In the genomic region with DNA sequence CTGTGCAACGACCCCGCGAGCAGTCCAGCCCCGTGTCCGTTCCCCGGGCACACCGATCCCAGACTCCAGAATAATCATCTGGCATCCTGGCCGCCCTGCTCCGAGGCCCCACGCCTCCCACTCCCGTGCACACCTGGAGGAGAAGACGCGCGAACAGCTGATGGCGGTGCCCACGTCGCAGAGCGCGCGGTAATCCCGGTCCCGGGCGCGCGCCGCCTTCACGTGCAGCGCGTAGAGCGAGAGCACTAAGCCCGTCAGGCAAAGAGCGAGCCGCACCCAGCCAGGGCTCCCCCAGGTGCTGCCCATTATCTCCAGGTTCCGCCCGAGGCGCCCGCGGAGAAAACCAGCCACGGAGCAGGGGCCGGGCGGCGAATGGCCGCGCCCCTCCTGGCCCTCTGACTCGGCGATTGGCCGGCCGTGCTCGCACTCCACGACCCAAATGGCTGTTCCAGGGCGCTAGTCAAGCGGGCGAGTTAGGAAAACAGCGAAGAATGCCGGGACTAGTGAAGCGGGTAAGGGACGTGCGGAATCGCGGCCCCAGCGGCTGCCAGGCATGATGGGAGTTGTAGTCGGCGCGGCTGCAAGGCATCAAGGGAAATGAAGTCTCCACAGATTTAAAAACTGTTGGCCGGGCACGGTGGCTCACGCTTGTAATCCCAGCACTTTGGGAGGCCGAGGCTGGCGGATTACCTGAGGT, we compare ENCODE assay signal across 1 cellular context.
A peak's percentile ranks its signal among the peaks of the same experiment; 100 is the strongest.
TF ChIP-seq lines count a peak whose summit lies in the region.

A gene (minus strand): TSS at position 374 of the 697 bp plus-strand sequence. CDS start 68 bp downstream, at position 306.

TF ChIP-seq in HEK293, 187 proteins besides CTCF, POLR2A, EP300 and RAD21 (continued from another document and continues in another):
- no peak for TF ChIP-seq REPIN1 (tag by site-specific recombination; IDR thresholded peaks at IDR 0.05; ENCODE audit: low read depth)
- no peak for TF ChIP-seq ZNF791 (tag by site-specific recombination; IDR thresholded peaks at IDR 0.05)
- TF ChIP-seq ZNF391 (tag by site-specific recombination; IDR thresholded peaks at IDR 0.05; ENCODE audit: borderline replicate concordance, low read depth) = peak; percentile 24; the same call in 1 of the 2 replicates
- TF ChIP-seq EGR2 (tag by site-specific recombination; IDR thresholded peaks at IDR 0.05; ENCODE audit: low read depth) = peak; percentile 59
- TF ChIP-seq KLF9 (tag by site-specific recombination; IDR thresholded peaks at IDR 0.05; ENCODE audit: low read depth) = peak; percentile 64
- TF ChIP-seq, protein P1, sequence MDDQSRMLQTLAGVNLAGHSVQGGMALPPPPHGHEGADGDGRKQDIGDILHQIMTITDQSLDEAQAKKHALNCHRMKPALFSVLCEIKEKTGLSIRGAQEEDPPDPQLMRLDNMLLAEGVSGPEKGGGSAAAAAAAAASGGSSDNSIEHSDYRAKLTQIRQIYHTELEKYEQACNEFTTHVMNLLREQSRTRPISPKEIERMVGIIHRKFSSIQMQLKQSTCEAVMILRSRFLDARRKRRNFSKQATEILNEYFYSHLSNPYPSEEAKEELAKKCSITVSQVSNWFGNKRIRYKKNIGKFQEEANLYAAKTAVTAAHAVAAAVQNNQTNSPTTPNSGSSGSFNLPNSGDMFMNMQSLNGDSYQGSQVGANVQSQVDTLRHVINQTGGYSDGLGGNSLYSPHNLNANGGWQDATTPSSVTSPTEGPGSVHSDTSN (CRISPR knock-in tag; IDR thresholded peaks at IDR 0.05) = peak; percentile 43; the same call in 1 of the 2 replicates
- TF ChIP-seq, protein P2, sequence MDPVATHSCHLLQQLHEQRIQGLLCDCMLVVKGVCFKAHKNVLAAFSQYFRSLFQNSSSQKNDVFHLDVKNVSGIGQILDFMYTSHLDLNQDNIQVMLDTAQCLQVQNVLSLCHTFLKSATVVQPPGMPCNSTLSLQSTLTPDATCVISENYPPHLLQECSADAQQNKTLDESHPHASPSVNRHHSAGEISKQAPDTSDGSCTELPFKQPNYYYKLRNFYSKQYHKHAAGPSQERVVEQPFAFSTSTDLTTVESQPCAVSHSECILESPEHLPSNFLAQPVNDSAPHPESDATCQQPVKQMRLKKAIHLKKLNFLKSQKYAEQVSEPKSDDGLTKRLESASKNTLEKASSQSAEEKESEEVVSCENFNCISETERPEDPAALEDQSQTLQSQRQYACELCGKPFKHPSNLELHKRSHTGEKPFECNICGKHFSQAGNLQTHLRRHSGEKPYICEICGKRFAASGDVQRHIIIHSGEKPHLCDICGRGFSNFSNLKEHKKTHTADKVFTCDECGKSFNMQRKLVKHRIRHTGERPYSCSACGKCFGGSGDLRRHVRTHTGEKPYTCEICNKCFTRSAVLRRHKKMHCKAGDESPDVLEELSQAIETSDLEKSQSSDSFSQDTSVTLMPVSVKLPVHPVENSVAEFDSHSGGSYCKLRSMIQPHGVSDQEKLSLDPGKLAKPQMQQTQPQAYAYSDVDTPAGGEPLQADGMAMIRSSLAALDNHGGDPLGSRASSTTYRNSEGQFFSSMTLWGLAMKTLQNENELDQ (tag by site-specific recombination; IDR thresholded peaks at IDR 0.05; ENCODE audit: low read depth) = no peak
- no peak for TF ChIP-seq ZNF544 (tag by site-specific recombination; IDR thresholded peaks at IDR 0.05)
- no peak for TF ChIP-seq ZNF473 (tag by site-specific recombination; IDR thresholded peaks at IDR 0.05)
- TF ChIP-seq ZNF37A (tag by site-specific recombination; IDR thresholded peaks at IDR 0.05) = no peak
- TF ChIP-seq, protein P3, sequence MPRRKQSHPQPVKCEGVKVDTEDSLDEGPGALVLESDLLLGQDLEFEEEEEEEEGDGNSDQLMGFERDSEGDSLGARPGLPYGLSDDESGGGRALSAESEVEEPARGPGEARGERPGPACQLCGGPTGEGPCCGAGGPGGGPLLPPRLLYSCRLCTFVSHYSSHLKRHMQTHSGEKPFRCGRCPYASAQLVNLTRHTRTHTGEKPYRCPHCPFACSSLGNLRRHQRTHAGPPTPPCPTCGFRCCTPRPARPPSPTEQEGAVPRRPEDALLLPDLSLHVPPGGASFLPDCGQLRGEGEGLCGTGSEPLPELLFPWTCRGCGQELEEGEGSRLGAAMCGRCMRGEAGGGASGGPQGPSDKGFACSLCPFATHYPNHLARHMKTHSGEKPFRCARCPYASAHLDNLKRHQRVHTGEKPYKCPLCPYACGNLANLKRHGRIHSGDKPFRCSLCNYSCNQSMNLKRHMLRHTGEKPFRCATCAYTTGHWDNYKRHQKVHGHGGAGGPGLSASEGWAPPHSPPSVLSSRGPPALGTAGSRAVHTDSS (tag by site-specific recombination; IDR thresholded peaks at IDR 0.05) = no peak
- peak; percentile 68; the same call in 1 of the 2 replicates for TF ChIP-seq SP7 (tag by site-specific recombination; IDR thresholded peaks at IDR 0.05)
- TF ChIP-seq ZNF530 (tag by site-specific recombination; IDR thresholded peaks at IDR 0.05; ENCODE audit: low read depth) = no peak
- TF ChIP-seq ZNF747 (tag by site-specific recombination; IDR thresholded peaks at IDR 0.05) = no peak
- TF ChIP-seq RBAK (tag by site-specific recombination; IDR thresholded peaks at IDR 0.05) = no peak
- TF ChIP-seq KLF7 (tag by site-specific recombination; IDR thresholded peaks at IDR 0.05; ENCODE audit: borderline replicate concordance) = peak; percentile 76; the same call in 1 of the 2 replicates
- TF ChIP-seq ZNF76 (tag by site-specific recombination; IDR thresholded peaks at IDR 0.05; ENCODE audit: borderline replicate concordance, low read depth) = peak; percentile 99
- no peak for TF ChIP-seq ZNF707 (tag by site-specific recombination; IDR thresholded peaks at IDR 0.05)
- peak; percentile 71 for TF ChIP-seq ZNF140 (tag by site-specific recombination; IDR thresholded peaks at IDR 0.05)
- TF ChIP-seq ZNF548 (tag by site-specific recombination; IDR thresholded peaks at IDR 0.05) = no peak
- TF ChIP-seq, protein P4, sequence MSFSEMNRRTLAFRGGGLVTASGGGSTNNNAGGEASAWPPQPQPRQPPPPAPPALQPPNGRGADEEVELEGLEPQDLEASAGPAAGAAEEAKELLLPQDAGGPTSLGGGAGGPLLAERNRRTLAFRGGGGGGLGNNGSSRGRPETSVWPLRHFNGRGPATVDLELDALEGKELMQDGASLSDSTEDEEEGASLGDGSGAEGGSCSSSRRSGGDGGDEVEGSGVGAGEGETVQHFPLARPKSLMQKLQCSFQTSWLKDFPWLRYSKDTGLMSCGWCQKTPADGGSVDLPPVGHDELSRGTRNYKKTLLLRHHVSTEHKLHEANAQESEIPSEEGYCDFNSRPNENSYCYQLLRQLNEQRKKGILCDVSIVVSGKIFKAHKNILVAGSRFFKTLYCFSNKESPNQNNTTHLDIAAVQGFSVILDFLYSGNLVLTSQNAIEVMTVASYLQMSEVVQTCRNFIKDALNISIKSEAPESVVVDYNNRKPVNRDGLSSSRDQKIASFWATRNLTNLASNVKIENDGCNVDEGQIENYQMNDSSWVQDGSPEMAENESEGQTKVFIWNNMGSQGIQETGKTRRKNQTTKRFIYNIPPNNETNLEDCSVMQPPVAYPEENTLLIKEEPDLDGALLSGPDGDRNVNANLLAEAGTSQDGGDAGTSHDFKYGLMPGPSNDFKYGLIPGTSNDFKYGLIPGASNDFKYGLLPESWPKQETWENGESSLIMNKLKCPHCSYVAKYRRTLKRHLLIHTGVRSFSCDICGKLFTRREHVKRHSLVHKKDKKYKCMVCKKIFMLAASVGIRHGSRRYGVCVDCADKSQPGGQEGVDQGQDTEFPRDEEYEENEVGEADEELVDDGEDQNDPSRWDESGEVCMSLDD (tag by site-specific recombination; IDR thresholded peaks at IDR 0.05) = 0 out of 2 replicates have a peak, but pooled peaks have one; percentile 41
- TF ChIP-seq, protein P5, sequence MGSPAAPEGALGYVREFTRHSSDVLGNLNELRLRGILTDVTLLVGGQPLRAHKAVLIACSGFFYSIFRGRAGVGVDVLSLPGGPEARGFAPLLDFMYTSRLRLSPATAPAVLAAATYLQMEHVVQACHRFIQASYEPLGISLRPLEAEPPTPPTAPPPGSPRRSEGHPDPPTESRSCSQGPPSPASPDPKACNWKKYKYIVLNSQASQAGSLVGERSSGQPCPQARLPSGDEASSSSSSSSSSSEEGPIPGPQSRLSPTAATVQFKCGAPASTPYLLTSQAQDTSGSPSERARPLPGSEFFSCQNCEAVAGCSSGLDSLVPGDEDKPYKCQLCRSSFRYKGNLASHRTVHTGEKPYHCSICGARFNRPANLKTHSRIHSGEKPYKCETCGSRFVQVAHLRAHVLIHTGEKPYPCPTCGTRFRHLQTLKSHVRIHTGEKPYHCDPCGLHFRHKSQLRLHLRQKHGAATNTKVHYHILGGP (tag by site-specific recombination; IDR thresholded peaks at IDR 0.05) = no peak
- no peak for TF ChIP-seq ZNF138 (tag by site-specific recombination; IDR thresholded peaks at IDR 0.05; ENCODE audit: borderline replicate concordance)
- TF ChIP-seq ZNF510 (tag by site-specific recombination; IDR thresholded peaks at IDR 0.05; ENCODE audit: insufficient replicate concordance) = no peak
- no peak for TF ChIP-seq ZNF354C (tag by site-specific recombination; IDR thresholded peaks at IDR 0.05; ENCODE audit: borderline replicate concordance, low read depth)
- TF ChIP-seq IKZF3 (tag by site-specific recombination; IDR thresholded peaks at IDR 0.05) = peak; percentile 99
- TF ChIP-seq, protein P6, sequence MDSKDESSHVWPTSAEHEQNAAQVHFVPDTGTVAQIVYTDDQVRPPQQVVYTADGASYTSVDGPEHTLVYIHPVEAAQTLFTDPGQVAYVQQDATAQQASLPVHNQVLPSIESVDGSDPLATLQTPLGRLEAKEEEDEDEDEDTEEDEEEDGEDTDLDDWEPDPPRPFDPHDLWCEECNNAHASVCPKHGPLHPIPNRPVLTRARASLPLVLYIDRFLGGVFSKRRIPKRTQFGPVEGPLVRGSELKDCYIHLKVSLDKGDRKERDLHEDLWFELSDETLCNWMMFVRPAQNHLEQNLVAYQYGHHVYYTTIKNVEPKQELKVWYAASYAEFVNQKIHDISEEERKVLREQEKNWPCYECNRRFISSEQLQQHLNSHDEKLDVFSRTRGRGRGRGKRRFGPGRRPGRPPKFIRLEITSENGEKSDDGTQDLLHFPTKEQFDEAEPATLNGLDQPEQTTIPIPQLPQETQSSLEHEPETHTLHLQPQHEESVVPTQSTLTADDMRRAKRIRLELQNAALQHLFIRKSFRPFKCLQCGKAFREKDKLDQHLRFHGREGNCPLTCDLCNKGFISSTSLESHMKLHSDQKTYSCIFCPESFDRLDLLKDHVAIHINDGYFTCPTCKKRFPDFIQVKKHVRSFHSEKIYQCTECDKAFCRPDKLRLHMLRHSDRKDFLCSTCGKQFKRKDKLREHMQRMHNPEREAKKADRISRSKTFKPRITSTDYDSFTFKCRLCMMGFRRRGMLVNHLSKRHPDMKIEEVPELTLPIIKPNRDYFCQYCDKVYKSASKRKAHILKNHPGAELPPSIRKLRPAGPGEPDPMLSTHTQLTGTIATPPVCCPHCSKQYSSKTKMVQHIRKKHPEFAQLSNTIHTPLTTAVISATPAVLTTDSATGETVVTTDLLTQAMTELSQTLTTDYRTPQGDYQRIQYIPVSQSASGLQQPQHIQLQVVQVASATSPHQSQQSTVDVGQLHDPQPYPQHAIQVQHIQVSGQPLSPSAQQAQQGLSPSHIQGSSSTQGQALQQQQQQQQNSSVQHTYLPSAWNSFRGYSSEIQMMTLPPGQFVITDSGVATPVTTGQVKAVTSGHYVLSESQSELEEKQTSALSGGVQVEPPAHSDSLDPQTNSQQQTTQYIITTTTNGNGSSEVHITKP (tag by site-specific recombination; IDR thresholded peaks at IDR 0.05) = peak; percentile 67
- TF ChIP-seq ZEB2 (tag by site-specific recombination; IDR thresholded peaks at IDR 0.05) = peak; percentile 96
- TF ChIP-seq, protein P7, sequence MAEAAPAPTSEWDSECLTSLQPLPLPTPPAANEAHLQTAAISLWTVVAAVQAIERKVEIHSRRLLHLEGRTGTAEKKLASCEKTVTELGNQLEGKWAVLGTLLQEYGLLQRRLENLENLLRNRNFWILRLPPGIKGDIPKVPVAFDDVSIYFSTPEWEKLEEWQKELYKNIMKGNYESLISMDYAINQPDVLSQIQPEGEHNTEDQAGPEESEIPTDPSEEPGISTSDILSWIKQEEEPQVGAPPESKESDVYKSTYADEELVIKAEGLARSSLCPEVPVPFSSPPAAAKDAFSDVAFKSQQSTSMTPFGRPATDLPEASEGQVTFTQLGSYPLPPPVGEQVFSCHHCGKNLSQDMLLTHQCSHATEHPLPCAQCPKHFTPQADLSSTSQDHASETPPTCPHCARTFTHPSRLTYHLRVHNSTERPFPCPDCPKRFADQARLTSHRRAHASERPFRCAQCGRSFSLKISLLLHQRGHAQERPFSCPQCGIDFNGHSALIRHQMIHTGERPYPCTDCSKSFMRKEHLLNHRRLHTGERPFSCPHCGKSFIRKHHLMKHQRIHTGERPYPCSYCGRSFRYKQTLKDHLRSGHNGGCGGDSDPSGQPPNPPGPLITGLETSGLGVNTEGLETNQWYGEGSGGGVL (tag by site-specific recombination; IDR thresholded peaks at IDR 0.05) = no peak
- peak; percentile 88 for TF ChIP-seq ZNF596 (tag by site-specific recombination; IDR thresholded peaks at IDR 0.05)
- peak; percentile 52; the same call in 1 of the 2 replicates for TF ChIP-seq FEZF1 (tag by site-specific recombination; IDR thresholded peaks at IDR 0.05)
- TF ChIP-seq BCL11B (tag by site-specific recombination; IDR thresholded peaks at IDR 0.05; ENCODE audit: low read depth) = no peak
- TF ChIP-seq, protein P8, sequence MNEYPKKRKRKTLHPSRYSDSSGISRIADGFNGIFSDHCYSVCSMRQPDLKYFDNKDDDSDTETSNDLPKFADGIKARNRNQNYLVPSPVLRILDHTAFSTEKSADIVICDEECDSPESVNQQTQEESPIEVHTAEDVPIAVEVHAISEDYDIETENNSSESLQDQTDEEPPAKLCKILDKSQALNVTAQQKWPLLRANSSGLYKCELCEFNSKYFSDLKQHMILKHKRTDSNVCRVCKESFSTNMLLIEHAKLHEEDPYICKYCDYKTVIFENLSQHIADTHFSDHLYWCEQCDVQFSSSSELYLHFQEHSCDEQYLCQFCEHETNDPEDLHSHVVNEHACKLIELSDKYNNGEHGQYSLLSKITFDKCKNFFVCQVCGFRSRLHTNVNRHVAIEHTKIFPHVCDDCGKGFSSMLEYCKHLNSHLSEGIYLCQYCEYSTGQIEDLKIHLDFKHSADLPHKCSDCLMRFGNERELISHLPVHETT (tag by site-specific recombination; IDR thresholded peaks at IDR 0.05) = no peak
- TF ChIP-seq, protein P9, sequence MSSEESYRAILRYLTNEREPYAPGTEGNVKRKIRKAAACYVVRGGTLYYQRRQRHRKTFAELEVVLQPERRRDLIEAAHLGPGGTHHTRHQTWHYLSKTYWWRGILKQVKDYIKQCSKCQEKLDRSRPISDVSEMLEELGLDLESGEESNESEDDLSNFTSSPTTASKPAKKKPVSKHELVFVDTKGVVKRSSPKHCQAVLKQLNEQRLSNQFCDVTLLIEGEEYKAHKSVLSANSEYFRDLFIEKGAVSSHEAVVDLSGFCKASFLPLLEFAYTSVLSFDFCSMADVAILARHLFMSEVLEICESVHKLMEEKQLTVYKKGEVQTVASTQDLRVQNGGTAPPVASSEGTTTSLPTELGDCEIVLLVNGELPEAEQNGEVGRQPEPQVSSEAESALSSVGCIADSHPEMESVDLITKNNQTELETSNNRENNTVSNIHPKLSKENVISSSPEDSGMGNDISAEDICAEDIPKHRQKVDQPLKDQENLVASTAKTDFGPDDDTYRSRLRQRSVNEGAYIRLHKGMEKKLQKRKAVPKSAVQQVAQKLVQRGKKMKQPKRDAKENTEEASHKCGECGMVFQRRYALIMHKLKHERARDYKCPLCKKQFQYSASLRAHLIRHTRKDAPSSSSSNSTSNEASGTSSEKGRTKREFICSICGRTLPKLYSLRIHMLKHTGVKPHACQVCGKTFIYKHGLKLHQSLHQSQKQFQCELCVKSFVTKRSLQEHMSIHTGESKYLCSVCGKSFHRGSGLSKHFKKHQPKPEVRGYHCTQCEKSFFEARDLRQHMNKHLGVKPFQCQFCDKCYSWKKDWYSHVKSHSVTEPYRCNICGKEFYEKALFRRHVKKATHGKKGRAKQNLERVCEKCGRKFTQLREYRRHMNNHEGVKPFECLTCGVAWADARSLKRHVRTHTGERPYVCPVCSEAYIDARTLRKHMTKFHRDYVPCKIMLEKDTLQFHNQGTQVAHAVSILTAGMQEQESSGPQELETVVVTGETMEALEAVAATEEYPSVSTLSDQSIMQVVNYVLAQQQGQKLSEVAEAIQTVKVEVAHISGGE (tag by site-specific recombination; conservative IDR thresholded peaks at IDR 0.05; ENCODE audit: low read depth) = peak; percentile 46
